Comparison of ENCODE assay signal across 1 cellular context in genomic region chr16:57628782-57629181, GRCh38.
TF ChIP-seq lines count a peak whose summit lies in the region.

No MANE protein-coding gene starts in this region.

TF ChIP-seq in GM23338, 12 proteins besides CTCF, POLR2A, EP300 and RAD21 (continued from another document):
- TF ChIP-seq, protein P1, sequence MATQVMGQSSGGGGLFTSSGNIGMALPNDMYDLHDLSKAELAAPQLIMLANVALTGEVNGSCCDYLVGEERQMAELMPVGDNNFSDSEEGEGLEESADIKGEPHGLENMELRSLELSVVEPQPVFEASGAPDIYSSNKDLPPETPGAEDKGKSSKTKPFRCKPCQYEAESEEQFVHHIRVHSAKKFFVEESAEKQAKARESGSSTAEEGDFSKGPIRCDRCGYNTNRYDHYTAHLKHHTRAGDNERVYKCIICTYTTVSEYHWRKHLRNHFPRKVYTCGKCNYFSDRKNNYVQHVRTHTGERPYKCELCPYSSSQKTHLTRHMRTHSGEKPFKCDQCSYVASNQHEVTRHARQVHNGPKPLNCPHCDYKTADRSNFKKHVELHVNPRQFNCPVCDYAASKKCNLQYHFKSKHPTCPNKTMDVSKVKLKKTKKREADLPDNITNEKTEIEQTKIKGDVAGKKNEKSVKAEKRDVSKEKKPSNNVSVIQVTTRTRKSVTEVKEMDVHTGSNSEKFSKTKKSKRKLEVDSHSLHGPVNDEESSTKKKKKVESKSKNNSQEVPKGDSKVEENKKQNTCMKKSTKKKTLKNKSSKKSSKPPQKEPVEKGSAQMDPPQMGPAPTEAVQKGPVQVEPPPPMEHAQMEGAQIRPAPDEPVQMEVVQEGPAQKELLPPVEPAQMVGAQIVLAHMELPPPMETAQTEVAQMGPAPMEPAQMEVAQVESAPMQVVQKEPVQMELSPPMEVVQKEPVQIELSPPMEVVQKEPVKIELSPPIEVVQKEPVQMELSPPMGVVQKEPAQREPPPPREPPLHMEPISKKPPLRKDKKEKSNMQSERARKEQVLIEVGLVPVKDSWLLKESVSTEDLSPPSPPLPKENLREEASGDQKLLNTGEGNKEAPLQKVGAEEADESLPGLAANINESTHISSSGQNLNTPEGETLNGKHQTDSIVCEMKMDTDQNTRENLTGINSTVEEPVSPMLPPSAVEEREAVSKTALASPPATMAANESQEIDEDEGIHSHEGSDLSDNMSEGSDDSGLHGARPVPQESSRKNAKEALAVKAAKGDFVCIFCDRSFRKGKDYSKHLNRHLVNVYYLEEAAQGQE (IDR thresholded peaks at IDR 0.05; ENCODE audit: unreplicated experiment), result no peak
- TF ChIP-seq EZH2phosphoT487 (IDR thresholded peaks at IDR 0.05; ENCODE audit: unreplicated experiment) (no peak), ZNF114 (CRISPR knock-in tag; IDR thresholded peaks at IDR 0.05) (no peak)
- TF ChIP-seq, protein P2, sequence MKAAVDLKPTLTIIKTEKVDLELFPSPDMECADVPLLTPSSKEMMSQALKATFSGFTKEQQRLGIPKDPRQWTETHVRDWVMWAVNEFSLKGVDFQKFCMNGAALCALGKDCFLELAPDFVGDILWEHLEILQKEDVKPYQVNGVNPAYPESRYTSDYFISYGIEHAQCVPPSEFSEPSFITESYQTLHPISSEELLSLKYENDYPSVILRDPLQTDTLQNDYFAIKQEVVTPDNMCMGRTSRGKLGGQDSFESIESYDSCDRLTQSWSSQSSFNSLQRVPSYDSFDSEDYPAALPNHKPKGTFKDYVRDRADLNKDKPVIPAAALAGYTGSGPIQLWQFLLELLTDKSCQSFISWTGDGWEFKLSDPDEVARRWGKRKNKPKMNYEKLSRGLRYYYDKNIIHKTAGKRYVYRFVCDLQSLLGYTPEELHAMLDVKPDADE (IDR thresholded peaks at IDR 0.05), result no peak
